In genomic region chr11:60758671-60759070, GRCh38 we compare ENCODE assay signal across 12 cellular contexts. TPM values are rescaled to one million over a fixed set of nuclear protein-coding genes. Genes with fewer than 3 reads are reported as not detected.
"Had no signal": no experiment of that assay in that cellular context is flagged by ENCODE, and none has a peak within 500 bp of the region (broad histone marks: within the 10 kb centered on the region; RNA-seq: fewer than 3 reads in every experiment).

No MANE protein-coding gene starts in this region.

RNA-seq across cellular contexts. Expression of gene MS4A15, which starts 2.0 kb away (rescaled TPM):
- total RNA-seq: activated B cell treated with CpG ODN at 0.5 μM for 24 hours; activated CD8-positive, alpha-beta T cell treated with anti-CD3 and anti-CD28 coated beads for 36 hours; activated T-cell treated with anti-CD3 and anti-CD28 coated beads, Interleukin-2, amount 50 U/mL, for 4 hours; activated T-helper 17 cell treated with anti-CD3 and anti-CD28 coated beads, Interleukin-2, amount 50 U/mL, for 72 hours; aorta; body of pancreas; chondrocyte; dermis blood vessel endothelial cell; foreskin keratinocyte; gastrocnemius medialis; T-helper 1 cell treated with Interleukin-12 subunit alpha and Interleukin-12 subunit beta and Interleukin-4 antibody, amounts not matched to agents 30 ng/mL and 1 ng/mL, for 36 hours had no signal

RNA-seq across cellular contexts. Expression of gene MS4A10, which starts 26.5 kb away (rescaled TPM):
- total RNA-seq: activated B cell treated with CpG ODN at 0.5 μM for 24 hours; activated CD8-positive, alpha-beta T cell treated with anti-CD3 and anti-CD28 coated beads for 36 hours; activated T-cell treated with anti-CD3 and anti-CD28 coated beads, Interleukin-2, amount 50 U/mL, for 4 hours; activated T-helper 17 cell treated with anti-CD3 and anti-CD28 coated beads, Interleukin-2, amount 50 U/mL, for 72 hours; aorta; body of pancreas; chondrocyte; dermis blood vessel endothelial cell; esophagus muscularis mucosa; foreskin keratinocyte; gastrocnemius medialis; T-helper 1 cell treated with Interleukin-12 subunit alpha and Interleukin-12 subunit beta and Interleukin-4 antibody, amounts not matched to agents 30 ng/mL and 1 ng/mL, for 36 hours had no signal

RNA-seq across cellular contexts. Expression of gene MS4A18, which starts 34.2 kb away (rescaled TPM):
- total RNA-seq: activated B cell treated with CpG ODN at 0.5 μM for 24 hours; activated CD8-positive, alpha-beta T cell treated with anti-CD3 and anti-CD28 coated beads for 36 hours; activated T-cell treated with anti-CD3 and anti-CD28 coated beads, Interleukin-2, amount 50 U/mL, for 4 hours; activated T-helper 17 cell treated with anti-CD3 and anti-CD28 coated beads, Interleukin-2, amount 50 U/mL, for 72 hours; aorta; body of pancreas; chondrocyte; dermis blood vessel endothelial cell; esophagus muscularis mucosa; foreskin keratinocyte; gastrocnemius medialis; T-helper 1 cell treated with Interleukin-12 subunit alpha and Interleukin-12 subunit beta and Interleukin-4 antibody, amounts not matched to agents 30 ng/mL and 1 ng/mL, for 36 hours had no signal

RNA-seq across cellular contexts. Expression of gene MS4A8, which starts 59.3 kb away (rescaled TPM):
- total RNA-seq: activated B cell treated with CpG ODN at 0.5 μM for 24 hours; activated CD8-positive, alpha-beta T cell treated with anti-CD3 and anti-CD28 coated beads for 36 hours; activated T-cell treated with anti-CD3 and anti-CD28 coated beads, Interleukin-2, amount 50 U/mL, for 4 hours; activated T-helper 17 cell treated with anti-CD3 and anti-CD28 coated beads, Interleukin-2, amount 50 U/mL, for 72 hours; aorta; chondrocyte; dermis blood vessel endothelial cell; esophagus muscularis mucosa; foreskin keratinocyte; T-helper 1 cell treated with Interleukin-12 subunit alpha and Interleukin-12 subunit beta and Interleukin-4 antibody, amounts not matched to agents 30 ng/mL and 1 ng/mL, for 36 hours had no signal
